9 cellular contexts compared by ENCODE assay signal in genomic region chr1:201624741-201625646, GRCh38.
DNase-seq lines count a peak whose midpoint lies in the region; ATAC-seq and TF ChIP-seq lines count a peak whose summit lies in the region.
"Had no signal": no experiment of that assay in that cellular context is flagged by ENCODE, and none has a peak within 500 bp of the region (broad histone marks: within the 10 kb centered on the region; RNA-seq: fewer than 3 reads in every experiment).

No MANE protein-coding gene starts in this region.

- H4K20me1 ChIP-seq in GM23248 (ENCODE audit: insufficient read depth) (no peaks in the 10 kb centered on the region), smooth muscle cell (ENCODE audit: low read depth) (peaks cover 64% of the 10 kb centered on the region)

- H3K9me2 ChIP-seq in GM23248 (ENCODE audit: insufficient read depth), result no peaks in the 10 kb centered on the region

- H3K27me3 ChIP-seq in GM23248 (replicated peaks; ENCODE audit: insufficient read depth) (no peaks in the 10 kb centered on the region), smooth muscle cell (ENCODE audit: low read depth) (no peaks in the 10 kb centered on the region)

- H3K4me3 ChIP-seq in GM23248, result no peak overlapping the region
- no peak overlapping the region for H3K4me3 ChIP-seq in fibroblast of villous mesenchyme (ENCODE audit: low read depth, low read length)
- no peak overlapping the region for H3K4me3 ChIP-seq in smooth muscle cell

- no peaks in the 10 kb centered on the region for H3K9me3 ChIP-seq in GM23248 (ENCODE audit: low read depth)
- no peaks in the 10 kb centered on the region for H3K9me3 ChIP-seq in smooth muscle cell (replicated peaks; ENCODE audit: low read depth)

- in situ Hi-C loops in GM23248 (cut with MboI), result no loop called here

- ATAC-seq in SK-N-SH treated with all-trans-retinoic acid at 6 μM for 48 hours (peak; percentile 89), GM18909 (IDR thresholded peaks at IDR 0.05; ENCODE audit: poor library complexity, unreplicated experiment) (no peak), HG03469 (IDR thresholded peaks at IDR 0.05; ENCODE audit: unreplicated experiment) (no peak)

- peak overlapping the region; percentile 66 for H3K9ac ChIP-seq in GM23248
- no peak overlapping the region for H3K9ac ChIP-seq in smooth muscle cell (ENCODE audit: low read depth)

- H3K79me2 ChIP-seq in GM23248 (ENCODE audit: insufficient read depth) (peaks cover 68% of the 10 kb centered on the region), smooth muscle cell (ENCODE audit: low read depth) (peaks cover 41% of the 10 kb centered on the region)

- 13% methylated on average over 7 of the region's 7 CpGs for WGBS in GM23248 (ENCODE audit: low coverage in 1 of 2, low lambda C conversion rate in 2 of 2, missing lambda C conversion rate in 2 of 2), 2 experiments
- WGBS in smooth muscle cell (ENCODE audit: low lambda C conversion rate), result 48% methylated on average over 7 of the region's 7 CpGs

- peaks cover 42% of the 10 kb centered on the region for H3K4me1 ChIP-seq in GM23248 (ENCODE audit: insufficient read depth)
- H3K4me1 ChIP-seq in smooth muscle cell (ENCODE audit: low read depth), result peaks cover 11% of the 10 kb centered on the region

- peaks cover 41% of the 10 kb centered on the region for H3F3A ChIP-seq in GM23248 (ENCODE audit: insufficient read depth)
- H3F3A ChIP-seq in smooth muscle cell (ENCODE audit: low read depth), result peaks cover 21% of the 10 kb centered on the region

- H2AFZ ChIP-seq in GM23248, result no peak overlapping the region
- no peak overlapping the region for H2AFZ ChIP-seq in smooth muscle cell (ENCODE audit: low read depth)

- DNase-seq in GM23248 (peak; percentile 94), fibroblast of villous mesenchyme (ENCODE audit: low read depth) (peak; percentile 96), smooth muscle cell (lab: John Stamatoyannopoulos, UW; ENCODE audit: unreplicated experiment) (no peak), cerebellar cortex (ENCODE audit: low spot score) (no peak), midbrain (lab: John Stamatoyannopoulos, UW) (no peak)
- DNase-seq: activated CD8-positive, alpha-beta memory T cell treated with anti-CD3 and anti-CD28 coated beads, Interleukin-2, amount 50 U/mL, for 4 hours had no signal

- peaks cover 13% of the 10 kb centered on the region; the same call in 1 of the 2 replicates for H3K36me3 ChIP-seq in GM23248 (ENCODE audit: low read depth)
- no peaks in the 10 kb centered on the region for H3K36me3 ChIP-seq in smooth muscle cell (ENCODE audit: low read depth)

- TF ChIP-seq CTCF in fibroblast of villous mesenchyme (IDR thresholded peaks at IDR 0.05; ENCODE audit: insufficient read depth, low read depth, low read length) (peak; percentile 32), smooth muscle cell (IDR thresholded peaks at IDR 0.05; ENCODE audit: borderline replicate concordance, insufficient read depth, poor library complexity, severe bottlenecking) (peak; percentile 4)

- peak overlapping the region; percentile 60 for H3K4me2 ChIP-seq in GM23248 (ENCODE audit: unreplicated experiment)
- H3K4me2 ChIP-seq in smooth muscle cell, result peak overlapping the region; percentile 48

- H3K27ac ChIP-seq in GM23248 (peak overlapping the region; percentile 90), smooth muscle cell (ENCODE audit: low read depth) (peak overlapping the region; percentile 67)

TF ChIP-seq in SK-N-SH treated with all-trans-retinoic acid at 6 μM for 48 hours, 23 proteins besides CTCF, POLR2A, EP300 and RAD21:
- TF ChIP-seq RARB (CRISPR knock-in tag; IDR thresholded peaks at IDR 0.05), result peak; percentile 74; the same call in 1 of the 2 replicates
- 0 out of 2 replicates have a peak, but pooled peaks have one; percentile 17 for TF ChIP-seq TOX (CRISPR knock-in tag; IDR thresholded peaks at IDR 0.05; ENCODE audit: borderline replicate concordance)
- TF ChIP-seq, protein P1, sequence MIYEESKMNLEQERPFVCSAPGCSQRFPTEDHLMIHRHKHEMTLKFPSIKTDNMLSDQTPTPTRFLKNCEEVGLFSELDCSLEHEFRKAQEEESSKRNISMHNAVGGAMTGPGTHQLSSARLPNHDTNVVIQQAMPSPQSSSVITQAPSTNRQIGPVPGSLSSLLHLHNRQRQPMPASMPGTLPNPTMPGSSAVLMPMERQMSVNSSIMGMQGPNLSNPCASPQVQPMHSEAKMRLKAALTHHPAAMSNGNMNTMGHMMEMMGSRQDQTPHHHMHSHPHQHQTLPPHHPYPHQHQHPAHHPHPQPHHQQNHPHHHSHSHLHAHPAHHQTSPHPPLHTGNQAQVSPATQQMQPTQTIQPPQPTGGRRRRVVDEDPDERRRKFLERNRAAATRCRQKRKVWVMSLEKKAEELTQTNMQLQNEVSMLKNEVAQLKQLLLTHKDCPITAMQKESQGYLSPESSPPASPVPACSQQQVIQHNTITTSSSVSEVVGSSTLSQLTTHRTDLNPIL (CRISPR knock-in tag; IDR thresholded peaks at IDR 0.05; ENCODE audit: low read depth), result no peak
- TF ChIP-seq ZNF8 (CRISPR knock-in tag; IDR thresholded peaks at IDR 0.05), result no peak

Comparison
In these comparisons a context has a peak if more than half of its experiments do, and no peak if none do; other contexts are left out.
1. DNase-seq: peak in GM23248 (single experiment) and fibroblast of villous mesenchyme (single experiment); none in smooth muscle cell (single experiment), cerebellar cortex (single experiment) and midbrain (single experiment).